In genomic region chr16:83937267-83937666, GRCh38 we compare ENCODE assay signal across 21 cellular contexts. TPM values are rescaled to one million over a fixed set of nuclear protein-coding genes. Genes with fewer than 3 reads are reported as not detected.
DNase-seq lines count a peak whose midpoint lies in the region; ATAC-seq, FAIRE-seq and TF ChIP-seq lines count a peak whose summit lies in the region.
"Had no signal": no experiment of that assay in that cellular context is flagged by ENCODE, and none has a peak within 500 bp of the region (broad histone marks: within the 10 kb centered on the region; RNA-seq: fewer than 3 reads in every experiment).

No MANE protein-coding gene starts in this region.

- H3K4me1 Mint-ChIP-seq in nephron progenitor cell, result peaks cover 38% of the 10 kb centered on the region

- peak overlapping the region; percentile 17 for H2AFZ ChIP-seq in IMR-90 (replicated peaks; ENCODE audit: low read length, poor library complexity)
- H2AFZ ChIP-seq in K562 (ENCODE audit: low read depth, low read length), result no peak overlapping the region

- no peaks in the 10 kb centered on the region for H3K79me1 ChIP-seq in IMR-90 (ENCODE audit: low read depth in 1 of 2, low read length in 2 of 2)

- BruUV-seq in IMR-90 (replicated peaks; lab: Mats Ljungman, UMichigan) (no TSS peak), K562 (replicated peaks; lab: Mats Ljungman, UMichigan) (no TSS peak)

- no peak overlapping the region for H3K18ac ChIP-seq in IMR-90 (ENCODE audit: low read depth, low read length)

- TF ChIP-seq CTCF in IMR-90 (conservative IDR thresholded peaks at IDR 0.05; ENCODE audit: low read depth, low read length) (no peak), K562 (IDR thresholded peaks at IDR 0.05 in 2 of 3, conservative IDR thresholded peaks at IDR 0.05 in 1 of 3; ENCODE audit: insufficient read depth in 2 of 3, low read depth in 1 of 3, low read length in 3 of 3) (no peak), nephron progenitor cell (IDR thresholded peaks at IDR 0.05) (no peak)

- H4K20me1 ChIP-seq in IMR-90 (ENCODE audit: insufficient read depth, low read length) (no peaks in the 10 kb centered on the region), K562 (replicated peaks; ENCODE audit: control insufficient read depth, insufficient read depth, low read length) (peaks cover 21% of the 10 kb centered on the region)

- no peak overlapping the region for H4K91ac ChIP-seq in IMR-90 (ENCODE audit: insufficient read depth, low read depth, low read length)

- dilution Hi-C loops in IMR-90 (cut with HindIII; ENCODE audit: low sequenced_read_pairs, unreplicated experiment), result no loop called here

- H3K27ac ChIP-seq in IMR-90 (ENCODE audit: insufficient read depth, low read length), result no peak overlapping the region
- H3K27ac ChIP-seq in K562 (ENCODE audit: extremely low read depth, low read depth, low read length), result no peak overlapping the region

- H3K4me1 ChIP-seq in IMR-90 (ENCODE audit: control insufficient read depth, insufficient read depth, low read length) (peaks cover 6% of the 10 kb centered on the region), K562 (replicated peaks in 1 of 2; ENCODE audit: control insufficient read depth in 2 of 2, insufficient read depth in 2 of 2, low read length in 2 of 2) (peaks cover 0 to 46% of the 10 kb centered on the region in 2 experiments; a peak in 2 of 5 replicates)
- H3K4me1 ChIP-seq: BE2C, HAP-1 had no signal

- no peak overlapping the region for H2BK120ac ChIP-seq in IMR-90 (ENCODE audit: low read depth, low read length)

- peaks cover 4% of the 10 kb centered on the region for H3K27me3 Mint-ChIP-seq in nephron progenitor cell (ENCODE audit: low read depth, poor library complexity)
- H3K27me3 Mint-ChIP-seq: CD4-positive, CD25-positive, alpha-beta regulatory T cell had no signal

- H2BK15ac ChIP-seq in IMR-90 (ENCODE audit: low read depth, low read length), result no peak overlapping the region

- no peak overlapping the region for H4K8ac ChIP-seq in IMR-90 (ENCODE audit: low read depth in 2 of 2, low read length in 2 of 2)

- H3K4me3 ChIP-seq in IMR-90 (ENCODE audit: insufficient read depth, low read depth, low read length) (no peak overlapping the region), K562 (no peak overlapping the region)
- H3K4me3 ChIP-seq: GM12878, HAP-1 had no signal

- ATAC-seq in IMR-90 (ENCODE audit: low read depth) (no peak), K562 (no peak)
- ATAC-seq: GM12878 had no signal

- no peak overlapping the region for H3K9ac ChIP-seq in IMR-90 (ENCODE audit: low read depth, low read length)
- no peak overlapping the region for H3K9ac ChIP-seq in K562 (ENCODE audit: insufficient read depth in 1 of 2, low read depth in 2 of 2, low read length in 2 of 2)

- TF ChIP-seq RAD21 in IMR-90 (IDR thresholded peaks at IDR 0.05; ENCODE audit: low read length), result no peak
- TF ChIP-seq RAD21 in K562 (CRISPR knock-in tag; conservative IDR thresholded peaks at IDR 0.05 in 1 of 2, IDR thresholded peaks at IDR 0.05 in 1 of 2), result no peak

- H3K27ac Mint-ChIP-seq in nephron progenitor cell, result no peak overlapping the region
- H3K27ac Mint-ChIP-seq: CD4-positive, CD25-positive, alpha-beta regulatory T cell; CD8-positive, alpha-beta memory T cell had no signal

- no peak overlapping the region for H3K23ac ChIP-seq in IMR-90 (ENCODE audit: low read depth, low read length)

- POLR2A ChIA-PET in IMR-90 (lab: Charles Lee; ENCODE audit: unreplicated experiment) (interaction anchor here (1.5 kb wide), 1 partner anchor 9 kb away, joined by 3 read pairs; no protein-coding TSS in a partner anchor), K562 (lab: Yijun Ruan, JAX) (interaction anchor here (0.9 to 1.7 kb wide), 2 partner anchors 16 to 37 kb away, joined by 3 to 7 read pairs; partner anchors contain the start of gene OSGIN1)

- FAIRE-seq in K562 (lab: Jason Lieb, UNC) (peak; percentile 6), urothelium cell line (lab: Jason Lieb, UNC) (peak; percentile 20)
- FAIRE-seq: A204.1, GM12878, GM19239 had no signal

- H2AK9ac ChIP-seq in IMR-90 (replicated peaks; ENCODE audit: low read depth, low read length, poor library complexity), result no peak overlapping the region

- H3K36me3 ChIP-seq in IMR-90 (ENCODE audit: control insufficient read depth, insufficient read depth, low read length) (no peaks in the 10 kb centered on the region), K562 (ENCODE audit: control insufficient read depth, insufficient read depth, low read length) (no peaks in the 10 kb centered on the region)
- H3K36me3 ChIP-seq: BE2C, HAP-1 had no signal

- no peak overlapping the region for H2BK5ac ChIP-seq in IMR-90 (ENCODE audit: low read depth, low read length, poor library complexity, severe bottlenecking)

- H2AK5ac ChIP-seq in IMR-90 (ENCODE audit: low read depth, low read length), result no peak overlapping the region

- no CpG with 5 or more reads among the region's 2 CpGs for WGBS in IMR-90 (ENCODE audit: extremely low coverage in 2 of 2, insufficient read length in 1 of 2), 2 experiments
- 21% methylated on average over 2 of the region's 2 CpGs for WGBS in K562 (ENCODE audit: insufficient coverage, low coverage, missing lambda C conversion rate)

- H3K4ac ChIP-seq in IMR-90 (ENCODE audit: low read depth, low read length), result no peak overlapping the region

- H2BK20ac ChIP-seq in IMR-90 (ENCODE audit: low read depth, low read length), result no peak overlapping the region

- no peak overlapping the region for H4K5ac ChIP-seq in IMR-90 (ENCODE audit: low read depth, low read length)

- TF ChIP-seq POLR2A in IMR-90 (IDR thresholded peaks at IDR 0.05; ENCODE audit: low read depth, low read length) (no peak), K562 (conservative IDR thresholded peaks at IDR 0.05) (no peak)

- H3K27me3 ChIP-seq in IMR-90 (ENCODE audit: control insufficient read depth, insufficient read depth, low read length) (no peaks in the 10 kb centered on the region; the same call in 1 of the 2 replicates), K562 (ENCODE audit: control insufficient read depth in 2 of 2, insufficient read depth in 2 of 2, low read length in 2 of 2) (peaks cover 41 to 65% of the 10 kb centered on the region in 2 experiments)
- H3K27me3 ChIP-seq: BE2C had no signal

- H3K79me2 ChIP-seq in K562 (ENCODE audit: control insufficient read depth, insufficient read depth, low read length), result no peaks in the 10 kb centered on the region

- no peak overlapping the region for H3K56ac ChIP-seq in IMR-90 (ENCODE audit: extremely low read depth, insufficient read depth, low read length)

- H3K4me3 Mint-ChIP-seq in nephron progenitor cell, result no peak overlapping the region
- H3K4me3 Mint-ChIP-seq: CD4-positive, CD25-positive, alpha-beta regulatory T cell; CD8-positive, alpha-beta memory T cell had no signal

- in situ Hi-C loops in IMR-90 (cut with MboI; ENCODE audit: low sequenced_read_pairs), result no loop called here
- in situ Hi-C loops in K562 (cut with MboI), result no loop called here

- H3K4me2 ChIP-seq in IMR-90 (ENCODE audit: low read depth, low read length), result no peak overlapping the region
- H3K4me2 ChIP-seq in K562 (ENCODE audit: insufficient read depth, low read length), result no peak overlapping the region

- CTCF ChIA-PET in IMR-90 (lab: Yijun Ruan, JAX), result interaction anchor here (0.6 kb wide), 1 partner anchor 369 kb away, joined by 3 read pairs; no protein-coding TSS in a partner anchor
- CTCF ChIA-PET in K562 (lab: Yijun Ruan, JAX; ENCODE audit: low intra/inter-chr PET ratio), result no interaction called here

- H3K36me3 Mint-ChIP-seq in nephron progenitor cell (ENCODE audit: low read depth), result no peaks in the 10 kb centered on the region
- H3K36me3 Mint-ChIP-seq: CD4-positive, CD25-positive, alpha-beta regulatory T cell had no signal

- intact Hi-C loops in IMR-90 (cut with micrococcal nuclease), result no loop called here
- intact Hi-C loops in K562 (cut with micrococcal nuclease), result no loop called here

- H3K9me3 Mint-ChIP-seq in nephron progenitor cell, result no peaks in the 10 kb centered on the region

- no peaks in the 10 kb centered on the region; the same call in 1 of the 2 replicates for H3K9me1 ChIP-seq in IMR-90 (ENCODE audit: insufficient read depth, low read length)
- no peaks in the 10 kb centered on the region for H3K9me1 ChIP-seq in K562 (ENCODE audit: control insufficient read depth, insufficient read depth, low read length)

- TF ChIP-seq EP300 in K562 (IDR thresholded peaks at IDR 0.05; ENCODE audit: low read length), result no peak

- H3K9me3 ChIP-seq in IMR-90 (ENCODE audit: control insufficient read depth, insufficient read depth, low read length), result no peaks in the 10 kb centered on the region
- H3K9me3 ChIP-seq in K562 (replicated peaks; ENCODE audit: control insufficient read depth, insufficient read depth, low read depth, low read length), result no peaks in the 10 kb centered on the region
- H3K9me3 ChIP-seq: BE2C, HAP-1 had no signal

- no peak overlapping the region for H3K14ac ChIP-seq in IMR-90 (replicated peaks; ENCODE audit: low read depth, low read length)

- no peak for DNase-seq in IMR-90
- no peak for DNase-seq in K562 (ENCODE audit: extremely low read depth in 1 of 4, low spot score in 3 of 4)
- DNase-seq in urothelium cell line (ENCODE audit: low spot score), result no peak
- DNase-seq in SW480 (ENCODE audit: low spot score), result no peak
- no peak for DNase-seq in nephron progenitor cell
- DNase-seq: ACHN; BE2C; C1 segment of cervical spinal cord; CD4-positive, CD25-positive, alpha-beta regulatory T cell; CD8-positive, alpha-beta memory T cell; COR-L47; DMS 273 treated with DMSO at 0.1 percent for 48 hours; DMS53; DND-41; EL; KBM-7 had no signal

RNA-seq across cellular contexts. Expression of gene OSGIN1, which starts 15.8 kb away (rescaled TPM):
- 0.83 and 0.90 TPM in 2 replicates for total RNA-seq in IMR-90 (2012; rRNA removed)
- 6.4 and 7.4 TPM in 2 replicates for polyA plus RNA-seq in IMR-90 (2012; rRNA removed)
- 3.1 and 4.1 TPM in 2 replicates for polyA plus RNA-seq in IMR-90 (2012; cell fraction: cytosol; rRNA removed)
- polyA plus RNA-seq in IMR-90 (2012; cell fraction: nucleus; rRNA removed; ENCODE audit: low replicate concordance), result 4.1 and 9.2 TPM in 2 replicates
- total RNA-seq in K562 (2011; cell fraction: chromatin; rRNA removed; ENCODE audit: low replicate concordance), result 14.7 and 21.6 TPM in 2 replicates
- 13.6 and 14.8 TPM in 2 replicates for total RNA-seq in K562 (2011; cell fraction: nucleolus; rRNA removed)
- total RNA-seq in K562 (2011; cell fraction: nucleoplasm; rRNA removed), result 10.9 and 13.7 TPM in 2 replicates
- total RNA-seq in K562 (2014; rRNA removed), result 1.9 and 2.2 TPM in 2 replicates
- 0.45 and 0.76 TPM in 2 replicates for total RNA-seq in K562 (2014; rRNA removed; fragmentation: Illumina TruSeq; extraction: Trizol)
- total RNA-seq in K562 (2015; rRNA removed; fragmentation: Illumina TruSeq; extraction: Trizol), result 1.6 and 1.8 TPM in 2 replicates
- 3.6 and 4.2 TPM in 2 replicates for total RNA-seq in K562 (2021)
- polyA plus RNA-seq in K562 (2011; rRNA removed), result 1.6 and 4.2 TPM in 2 replicates
- polyA plus RNA-seq in K562 (2011; cell fraction: cytosol; rRNA removed), result 4.9 and 9.7 TPM in 2 replicates
- polyA plus RNA-seq in K562 (2011; cell fraction: nucleus; rRNA removed), result 3.1 and 6.8 TPM in 2 replicates
- polyA plus RNA-seq in K562 (2012), result 4.0 and 5.5 TPM in 2 replicates
- 1.7 and 5.8 TPM in 2 replicates for polyA plus RNA-seq in K562 (2014; fragmentation: Illumina TruSeq; extraction: Trizol)
- polyA plus RNA-seq in K562 (2014; fragmentation: Nextera tagmentation; extraction: Ambion mirVana), result under 1 TPM; 0.03 to 0.04 TPM
- 1.8 and 3.0 TPM in 2 replicates for polyA plus RNA-seq in K562 (2014; rRNA removed)
- polyA minus RNA-seq in K562 (2011; rRNA and poly(A)+ RNA removed), result 0.91 and 1.2 TPM in 2 replicates
- polyA minus RNA-seq in K562 (2011; cell fraction: cytosol; rRNA and poly(A)+ RNA removed), result 2.9 and 4.9 TPM in 2 replicates
- polyA minus RNA-seq in K562 (2011; cell fraction: nucleus; rRNA and poly(A)+ RNA removed), result 3.5 and 6.9 TPM in 2 replicates

RNA-seq across cellular contexts. Expression of gene NECAB2, which starts 30.8 kb away (rescaled TPM):
- under 0.01 TPM in 1 of 2 replicates, not detected in the other for total RNA-seq in IMR-90 (2012; rRNA removed)
- 0.26 and 0.27 TPM in 2 replicates for polyA plus RNA-seq in IMR-90 (2012; rRNA removed)
- 0.25 and 0.44 TPM in 2 replicates for polyA plus RNA-seq in IMR-90 (2012; cell fraction: cytosol; rRNA removed)
- polyA plus RNA-seq in IMR-90 (2012; cell fraction: nucleus; rRNA removed; ENCODE audit: low replicate concordance), result 0.65 and 1.1 TPM in 2 replicates
- total RNA-seq in K562 (2011; cell fraction: chromatin; rRNA removed; ENCODE audit: low replicate concordance), result 0.51 and 1.2 TPM in 2 replicates
- 0.39 and 0.83 TPM in 2 replicates for total RNA-seq in K562 (2011; cell fraction: nucleolus; rRNA removed)
- total RNA-seq in K562 (2011; cell fraction: nucleoplasm; rRNA removed), result not detected in 2 replicates
- not detected in 2 replicates for total RNA-seq in K562 (2014; rRNA removed)
- total RNA-seq in K562 (2014; rRNA removed; fragmentation: Illumina TruSeq; extraction: Trizol), result not detected in 2 replicates
- total RNA-seq in K562 (2015; rRNA removed; fragmentation: Illumina TruSeq; extraction: Trizol), result not detected in 2 replicates
- not detected in 2 replicates for total RNA-seq in K562 (2021)
- 0.09 and 0.28 TPM in 2 replicates for polyA plus RNA-seq in K562 (2011; rRNA removed)
- polyA plus RNA-seq in K562 (2011; cell fraction: cytosol; rRNA removed), result 0.07 and 0.16 TPM in 2 replicates
- 0.49 and 1.1 TPM in 2 replicates for polyA plus RNA-seq in K562 (2011; cell fraction: nucleus; rRNA removed)
- 0.05 and 0.28 TPM in 2 replicates for polyA plus RNA-seq in K562 (2012)
- not detected in 2 replicates for polyA plus RNA-seq in K562 (2014; fragmentation: Illumina TruSeq; extraction: Trizol)
- polyA plus RNA-seq in K562 (2014; fragmentation: Nextera tagmentation; extraction: Ambion mirVana), result not detected
- 0.03 TPM in 1 of 2 replicates, not detected in the other for polyA plus RNA-seq in K562 (2014; rRNA removed)
- polyA minus RNA-seq in K562 (2011; rRNA and poly(A)+ RNA removed), result not detected in 2 replicates
- polyA minus RNA-seq in K562 (2011; cell fraction: cytosol; rRNA and poly(A)+ RNA removed), result not detected in 2 replicates
- 0.22 and 0.27 TPM in 2 replicates for polyA minus RNA-seq in K562 (2011; cell fraction: nucleus; rRNA and poly(A)+ RNA removed)
- total RNA-seq: CD4-positive, CD25-positive, alpha-beta regulatory T cell; CD8-positive, alpha-beta memory T cell; GM12878; HT-29 had no signal
- polyA plus RNA-seq: CD4-positive, CD25-positive, alpha-beta regulatory T cell; CD8-positive, alpha-beta memory T cell; GM12878 had no signal

RNA-seq across cellular contexts. Expression of gene MLYCD, which starts 38.4 kb away (rescaled TPM):
- total RNA-seq in IMR-90 (2012; rRNA removed) (1.9 and 2.7 TPM in 2 replicates), K562 (2014; rRNA removed) (1.00 and 1.7 TPM in 2 replicates), K562 (2014; rRNA removed; fragmentation: Illumina TruSeq; extraction: Trizol) (0.89 and 1.0 TPM in 2 replicates), K562 (2015; rRNA removed; fragmentation: Illumina TruSeq; extraction: Trizol) (1.0 and 1.2 TPM in 2 replicates), K562 (2021) (1.8 and 2.0 TPM in 2 replicates)
- polyA plus RNA-seq in IMR-90 (2012; rRNA removed) (1.9 TPM in 2 replicates), K562 (2011; rRNA removed) (1.1 and 1.5 TPM in 2 replicates), K562 (2014; fragmentation: Illumina TruSeq; extraction: Trizol) (0.77 and 0.91 TPM in 2 replicates), K562 (2014; fragmentation: Nextera tagmentation; extraction: Ambion mirVana) (under 1 TPM; 0.15 to 0.27 TPM), K562 (2014; rRNA removed) (1.2 and 1.5 TPM in 2 replicates)
- 1.3 and 1.5 TPM in 2 replicates for polyA plus RNA-seq in IMR-90 (2012; cell fraction: cytosol; rRNA removed)
- polyA plus RNA-seq in IMR-90 (2012; cell fraction: nucleus; rRNA removed; ENCODE audit: low replicate concordance), result 4.7 and 4.8 TPM in 2 replicates
- 7.7 TPM in 2 replicates for total RNA-seq in K562 (2011; cell fraction: chromatin; rRNA removed; ENCODE audit: low replicate concordance)
- total RNA-seq in K562 (2011; cell fraction: nucleolus; rRNA removed), result 4.7 and 5.0 TPM in 2 replicates
- total RNA-seq in K562 (2011; cell fraction: nucleoplasm; rRNA removed), result 5.7 and 6.9 TPM in 2 replicates
- 0.88 and 1.4 TPM in 2 replicates for polyA plus RNA-seq in K562 (2011; cell fraction: cytosol; rRNA removed)
- polyA plus RNA-seq in K562 (2011; cell fraction: nucleus; rRNA removed), result 3.4 and 3.8 TPM in 2 replicates
- polyA plus RNA-seq in K562 (2012), result 1.1 and 1.6 TPM in 2 replicates
- 2.9 and 5.3 TPM in 2 replicates for polyA minus RNA-seq in K562 (2011; rRNA and poly(A)+ RNA removed)
- polyA minus RNA-seq in K562 (2011; cell fraction: cytosol; rRNA and poly(A)+ RNA removed), result 0.48 and 1.5 TPM in 2 replicates
- 2.7 and 4.3 TPM in 2 replicates for polyA minus RNA-seq in K562 (2011; cell fraction: nucleus; rRNA and poly(A)+ RNA removed)
